7 cellular contexts compared by ENCODE assay signal in the genomic region with DNA sequence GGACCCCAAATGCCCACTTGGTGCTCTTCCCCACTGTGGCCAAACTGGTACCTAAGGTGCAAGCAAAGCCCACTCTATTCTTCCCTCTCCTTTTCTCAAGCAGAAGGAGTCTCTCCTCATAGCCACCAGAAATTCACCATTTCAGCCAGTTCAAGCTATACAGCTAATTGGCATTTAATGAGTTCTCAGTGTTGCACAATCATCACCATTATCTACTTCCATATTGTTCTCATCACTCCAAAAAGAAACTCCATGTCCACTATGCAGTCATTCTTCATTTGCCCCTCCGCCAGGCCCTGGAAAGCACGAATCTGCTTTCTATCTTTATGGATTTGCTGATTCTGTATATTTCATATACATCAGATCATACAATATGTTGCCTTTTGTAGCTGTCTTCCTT.
"Had no signal": no experiment of that assay in that cellular context is flagged by ENCODE, and none has a peak within 500 bp of the region (broad histone marks: within the 10 kb centered on the region; RNA-seq: fewer than 3 reads in every experiment).

No MANE protein-coding gene starts in this region.

- H3K4me2 ChIP-seq: GM23338 had no signal

- FAIRE-seq: H1, H54, HTR-8/SVneo had no signal

- H3K9me3 Mint-ChIP-seq: GM23338, H9 had no signal

- ATAC-seq: GM23338 had no signal

- H2AFZ ChIP-seq: GM23338 had no signal

- H3K4me3 Mint-ChIP-seq: GM23338, H9 had no signal

- H3K4me3 ChIP-seq: GM23338 had no signal

- DNase-seq: H9, HCEC 1CT, KG1 had no signal

- H3K27ac Mint-ChIP-seq: GM23338, H9 had no signal
